In genomic region chr20:45823949-45824835, GRCh38 we compare ENCODE assay signal across 1 cellular context.
TF ChIP-seq lines count a peak whose summit lies in the region.

No MANE protein-coding gene starts in this region.

TF ChIP-seq in SK-N-SH treated with all-trans-retinoic acid at 6 μM for 48 hours, 23 proteins besides CTCF, POLR2A, EP300 and RAD21 (continued from another document):
- no peak for TF ChIP-seq TSHZ2 (CRISPR knock-in tag; IDR thresholded peaks at IDR 0.05)
- TF ChIP-seq ZNF8 (CRISPR knock-in tag; IDR thresholded peaks at IDR 0.05), result no peak
- TF ChIP-seq PATZ1 (CRISPR knock-in tag; IDR thresholded peaks at IDR 0.05; ENCODE audit: borderline replicate concordance), result no peak
